In genomic region chr5:133827001-133827400, GRCh38 we compare ENCODE assay signal across 11 cellular contexts.
A peak's percentile ranks its signal among the peaks of the same experiment; 100 is the strongest.
DNase-seq lines count a peak whose midpoint lies in the region.
"Had no signal": no experiment of that assay in that cellular context is flagged by ENCODE, and none has a peak within 500 bp of the region (broad histone marks: within the 10 kb centered on the region; RNA-seq: fewer than 3 reads in every experiment).

No MANE protein-coding gene starts in this region.

- DNase-seq in COLO668 (lab: John Stamatoyannopoulos, UW; ENCODE audit: unreplicated experiment) = peak; percentile 76
- DNase-seq in NCI-H1417 (lab: John Stamatoyannopoulos, UW) = peak; percentile 70 to 89 (median 88)
- peak; percentile 29 for DNase-seq in NCI-H446 treated with DMSO at 0.1 percent for 48 hours (lab: John Stamatoyannopoulos, UW)
- DNase-seq in left kidney (ENCODE audit: low read depth, low spot score) = peak; percentile 88
- no peak for DNase-seq in middle frontal gyrus (ENCODE audit: extremely low spot score, low spot score)
- no peak for DNase-seq in RPMI8226
- no peak for DNase-seq in SKM-1 (lab: John Stamatoyannopoulos, UW; ENCODE audit: unreplicated experiment)
- DNase-seq in NCI-H1930 (lab: John Stamatoyannopoulos, UW) = no peak
- DNase-seq: activated naive CD4-positive, alpha-beta T cell treated with anti-CD3 and anti-CD28 coated beads for 36 hours; mammary epithelial cell; stimulated activated CD4-positive, alpha-beta T cell treated with anti-CD3 and anti-CD28 coated beads, Interleukin-12 subunit alpha, Interleukin-12 subunit beta, amount 100 ng/mL, for 4 hours had no signal

Comparison
In these comparisons a context has a peak if more than half of its experiments do, and no peak if none do; other contexts are left out.
1. DNase-seq: peak in COLO668 (single experiment), NCI-H1417 (3 of 3), NCI-H446 treated with DMSO at 0.1 percent for 48 hours (single experiment) and left kidney (single experiment); none in middle frontal gyrus (single experiment), RPMI8226 (single experiment), SKM-1 (single experiment) and NCI-H1930 (0 of 2).